Comparison of ENCODE assay signal across 14 cellular contexts in the genomic region with DNA sequence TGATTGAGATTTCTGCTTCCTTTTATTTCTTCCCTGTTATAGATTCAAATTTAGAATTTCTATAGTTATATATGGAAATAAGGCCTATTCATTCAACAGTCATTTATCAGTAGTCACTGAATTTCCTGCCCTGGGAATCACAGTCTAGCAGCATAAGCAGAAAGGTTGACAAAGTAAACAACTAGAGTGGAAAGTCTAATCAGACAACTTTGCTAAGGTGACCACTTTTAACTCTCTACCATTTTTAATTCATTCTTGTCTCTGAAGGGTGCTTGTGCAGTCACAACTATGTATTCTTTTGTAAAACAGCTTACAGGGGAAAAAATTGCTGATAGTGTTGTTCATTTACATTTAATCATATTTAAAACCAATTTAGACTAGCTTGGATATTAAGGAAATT.
"Had no signal": no experiment of that assay in that cellular context is flagged by ENCODE, and none has a peak within 500 bp of the region (broad histone marks: within the 10 kb centered on the region; RNA-seq: fewer than 3 reads in every experiment).

No MANE protein-coding gene starts in this region.

- H3K4me1 ChIP-seq: esophagus squamous epithelium, foreskin keratinocyte, lower lobe of right lung, thyroid gland had no signal

- H3K27me3 ChIP-seq: esophagus squamous epithelium, foreskin keratinocyte, thyroid gland had no signal

- H3K36me3 ChIP-seq: esophagus squamous epithelium, lower lobe of right lung, thyroid gland had no signal

- H3K4me3 ChIP-seq: esophagus squamous epithelium, lower lobe of right lung, thyroid gland had no signal

- H3K27ac ChIP-seq: esophagus squamous epithelium, foreskin keratinocyte, lower lobe of right lung, thyroid gland had no signal

- ATAC-seq: T-helper 17 cell had no signal

- DNase-seq: activated CD4-positive, alpha-beta T cell treated with anti-CD3 and anti-CD28 coated beads for 36 hours; activated CD8-positive, alpha-beta memory T cell treated with anti-CD3 and anti-CD28 coated beads for 24 hours; activated naive CD8-positive, alpha-beta T cell treated with anti-CD3 and anti-CD28 coated beads, Interleukin-2, amount 10 ng/mL, durations not matched to agents 7 days and 5 days; anterior cingulate cortex; esophagus squamous epithelium; glutamatergic neuron; lower lobe of right lung; naive B cell; stimulated activated CD4-positive, alpha-beta T cell treated with anti-CD3 and anti-CD28 coated beads, Interleukin-15, amount 100 ng/mL, for 24 hours; stimulated activated CD4-positive, alpha-beta T cell treated with anti-CD3 and anti-CD28 coated beads, Interleukin-4, amount 100 ng/mL, for 1 hour; stimulated activated naive B cell treated with anti-CD40 and anti-IgM and Interleukin-4, amounts not matched to agents 10 μg/mL and 1 μg/mL and 100 μg/mL, for 72 hours; T-helper 17 cell; thyroid gland had no signal

- H3K9me3 ChIP-seq: esophagus squamous epithelium, lower lobe of right lung, thyroid gland had no signal
